8 cellular contexts compared by ENCODE assay signal in the genomic region with DNA sequence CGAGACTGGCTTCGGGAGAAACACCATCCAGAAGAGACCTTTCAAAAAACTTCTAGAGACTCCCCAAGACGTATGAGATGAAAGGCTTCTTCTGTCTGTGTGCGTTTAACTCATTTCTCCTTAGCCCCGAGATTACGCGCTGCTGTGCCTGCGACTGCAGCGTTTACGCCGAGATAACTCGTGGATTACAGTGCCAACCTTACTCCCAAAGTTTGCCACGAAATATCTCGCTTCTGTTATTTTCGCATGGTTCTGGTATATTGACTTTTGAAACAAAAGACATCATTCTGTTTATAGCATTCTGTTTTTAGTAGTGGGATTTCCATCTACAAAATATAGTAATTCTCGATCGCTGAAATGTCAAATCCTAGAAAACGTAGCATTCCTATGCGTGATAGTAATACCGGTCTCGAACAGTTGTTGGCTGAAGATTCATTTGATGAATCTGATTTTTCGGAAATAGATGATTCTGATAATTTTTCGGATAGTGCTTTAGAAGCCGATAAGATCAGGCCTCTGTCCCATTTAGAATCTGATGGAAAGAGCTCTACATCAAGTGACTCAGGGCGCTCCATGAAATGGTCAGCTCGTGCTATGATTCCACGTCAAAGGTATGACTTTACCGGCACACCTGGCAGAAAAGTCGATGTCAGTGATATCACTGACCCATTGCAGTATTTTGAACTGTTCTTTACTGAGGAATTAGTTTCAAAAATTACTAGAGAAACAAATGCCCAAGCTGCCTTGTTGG. TPM values are rescaled to one million over a fixed set of nuclear protein-coding genes. Genes with fewer than 3 reads are reported as not detected.
DNase-seq lines count a peak whose midpoint lies in the region; ATAC-seq and TF ChIP-seq lines count a peak whose summit lies in the region.

No MANE protein-coding gene starts in this region.

- H3K79me1 ChIP-seq in mesendoderm (ENCODE audit: low read length) = peaks cover 8% of the 10 kb centered on the region

- no peak overlapping the region for H4K5ac ChIP-seq in mesendoderm (ENCODE audit: low read length)

- no peaks in the 10 kb centered on the region; the same call in 1 of the 2 replicates for H3K9me3 ChIP-seq in AG04450 (ENCODE audit: control insufficient read depth, insufficient read depth, low read length)
- H3K9me3 ChIP-seq in aorta (ENCODE audit: control insufficient read depth, low read length) = no peaks in the 10 kb centered on the region

- H3K4ac ChIP-seq in mesendoderm (ENCODE audit: low read depth, low read length) = no peak overlapping the region

- peaks cover 18% of the 10 kb centered on the region for H3K79me2 ChIP-seq in mesendoderm (ENCODE audit: control insufficient read depth, insufficient read depth, low read length)

- peak overlapping the region; percentile 81 for H3K56ac ChIP-seq in mesendoderm (ENCODE audit: low read length)

- DNase-seq in AG04450 (ENCODE audit: low read depth, low spot score) = no peak
- no peak for DNase-seq in caudate nucleus (lab: John Stamatoyannopoulos, UW)
- no peak for DNase-seq in mesendoderm
- no peak for DNase-seq in aorta
- DNase-seq in effector CD4-positive, alpha-beta T cell = no peak
- DNase-seq in 8988T = no peak
- DNase-seq in NCI-H1417 treated with DMSO at 0.1 percent for 48 hours (lab: John Stamatoyannopoulos, UW) = no peak

- H3K36me3 ChIP-seq in mesendoderm (ENCODE audit: control insufficient read depth, insufficient read depth, low read length) = no peaks in the 10 kb centered on the region
- no peaks in the 10 kb centered on the region for H3K36me3 ChIP-seq in aorta (ENCODE audit: control insufficient read depth in 1 of 2, insufficient read depth in 2 of 2, low read length in 1 of 2)

- POLR2A ChIA-PET in AG04450 (lab: Yijun Ruan, JAX) = interaction anchor here (0.9 to 1.5 kb wide), 4 partner anchors 8 to 123 kb away, joined by 3 to 5 read pairs (median 4); a partner anchor contains a TSS

- H4K8ac ChIP-seq in mesendoderm (ENCODE audit: low read depth, low read length) = no peak overlapping the region

- peaks cover 2% of the 10 kb centered on the region for H3K4me1 ChIP-seq in mesendoderm (ENCODE audit: control insufficient read depth, low read depth, low read length)
- peaks cover 0 to 2% of the 10 kb centered on the region in 2 donors for H3K4me1 ChIP-seq in aorta (ENCODE audit: control insufficient read depth in 1 of 2, insufficient read depth in 2 of 2, low read length in 2 of 2)

- H2BK120ac ChIP-seq in mesendoderm (ENCODE audit: low read depth, low read length) = no peak overlapping the region

- H3K27me3 ChIP-seq in AG04450 (ENCODE audit: control insufficient read depth, insufficient read depth, low read length) (no peaks in the 10 kb centered on the region), mesendoderm (ENCODE audit: insufficient read depth, low read length, poor library complexity) (no peaks in the 10 kb centered on the region), aorta (ENCODE audit: control insufficient read depth in 1 of 2, insufficient read depth in 2 of 2, low read length in 1 of 2) (no peaks in the 10 kb centered on the region)

- intact Hi-C loops in aorta (cut with DNase I) = loop anchor here (2.0 to 10.0 kb wide), 4 partner anchors 40 to 262 kb away; a partner anchor contains a TSS

- no peak overlapping the region for H2BK5ac ChIP-seq in mesendoderm (ENCODE audit: low read length)

- H3K4me2 ChIP-seq in mesendoderm (ENCODE audit: low read length) = peak overlapping the region; percentile 89

- peak overlapping the region; percentile 96 for H3K27ac ChIP-seq in AG04450 (ENCODE audit: low read depth, low read length)
- peak overlapping the region; percentile 84 for H3K27ac ChIP-seq in caudate nucleus (ENCODE audit: low read depth, low read length)
- no peak overlapping the region for H3K27ac ChIP-seq in mesendoderm (ENCODE audit: low read depth, low read length)
- H3K27ac ChIP-seq in aorta (ENCODE audit: low read depth in 1 of 2, low read length in 2 of 2) = peak overlapping the region in 1 of 2 donors; percentile 72

- peak overlapping the region; percentile 99 for H3K4me3 ChIP-seq in AG04450 (ENCODE audit: low read depth, low read length)
- H3K4me3 ChIP-seq in mesendoderm (ENCODE audit: low read length) = peak overlapping the region; percentile 31
- peak overlapping the region; percentile 69 to 80 for H3K4me3 ChIP-seq in aorta (ENCODE audit: low read length in 2 of 2)

- CTCF ChIA-PET in AG04450 (lab: Charles Lee) = interaction anchor here (1.0 to 1.6 kb wide), 4 partner anchors 16 to 266 kb away, joined by 3 to 5 read pairs (median 4); a partner anchor contains a TSS

- no peak overlapping the region for H3K18ac ChIP-seq in mesendoderm (ENCODE audit: low read length)

- no peak for TF ChIP-seq CTCF in AG04450 (IDR thresholded peaks at IDR 0.05; ENCODE audit: low read depth, low read length)

- H2BK15ac ChIP-seq in mesendoderm (replicated peaks; ENCODE audit: low read depth) = no peak overlapping the region

- ATAC-seq in HG03064 (IDR thresholded peaks at IDR 0.05; ENCODE audit: low read depth, unreplicated experiment) = peak; percentile 7
- no peak for ATAC-seq in aorta (ENCODE audit: low FRiP score)

- H2AK5ac ChIP-seq in mesendoderm (ENCODE audit: low read length) = no peak overlapping the region

- WGBS in mesendoderm (ENCODE audit: extremely low coverage, insufficient coverage, low lambda C conversion rate) = no CpG with 5 or more reads among the region's 29 CpGs
- WGBS in aorta, 2 donors = 18 to 20% methylated on average over 29 of the region's 29 CpGs

- H3K9ac ChIP-seq in mesendoderm (ENCODE audit: low read length) = peak overlapping the region; percentile 80

- H3K23ac ChIP-seq in mesendoderm (ENCODE audit: low read length) = no peak overlapping the region

RNA-seq across cellular contexts. Expression of a gene that starts 0.5 kb away (rescaled TPM):
- polyA plus RNA-seq in AG04450 (2011; rRNA removed) (1.6 and 2.2 TPM in 2 replicates), aorta (1 to 10 TPM in 1 of 2 donors, under 1 TPM in 1; 0.13 to 1.4 TPM)
- polyA minus RNA-seq in AG04450 (2011; rRNA and poly(A)+ RNA removed) = 1.9 and 2.7 TPM in 2 replicates
- 0.49 TPM for polyA plus RNA-seq in mesendoderm (2013, experiment 1 of 2)
- 0.46 TPM for polyA plus RNA-seq in mesendoderm (2013, experiment 2 of 2)
- 1 to 10 TPM; 1.7 TPM for total RNA-seq in aorta

RNA-seq across cellular contexts. Expression of a gene that starts 0.7 kb away (rescaled TPM):
- 86.9 and 116 TPM in 2 replicates for polyA plus RNA-seq in AG04450 (2011; rRNA removed)
- 17.4 and 20.6 TPM in 2 replicates for polyA minus RNA-seq in AG04450 (2011; rRNA and poly(A)+ RNA removed)
- 58.7 TPM for polyA plus RNA-seq in mesendoderm (2013, experiment 1 of 2)
- polyA plus RNA-seq in mesendoderm (2013, experiment 2 of 2) = 56.7 TPM
- total RNA-seq in aorta = 10 to 100 TPM; 53.5 to 60.1 TPM
- polyA plus RNA-seq in aorta = 10 to 100 TPM; 65.4 to 91.5 TPM

Comparison
In these comparisons a context has a peak if more than half of its experiments do, and no peak if none do; other contexts are left out.
1. H3K4me3 ChIP-seq: peak in every context shown above with its lines; median percentile 99 in AG04450; 74 in aorta; 31 in mesendoderm.